Comparison of ENCODE assay signal across 17 cellular contexts in the genomic region with DNA sequence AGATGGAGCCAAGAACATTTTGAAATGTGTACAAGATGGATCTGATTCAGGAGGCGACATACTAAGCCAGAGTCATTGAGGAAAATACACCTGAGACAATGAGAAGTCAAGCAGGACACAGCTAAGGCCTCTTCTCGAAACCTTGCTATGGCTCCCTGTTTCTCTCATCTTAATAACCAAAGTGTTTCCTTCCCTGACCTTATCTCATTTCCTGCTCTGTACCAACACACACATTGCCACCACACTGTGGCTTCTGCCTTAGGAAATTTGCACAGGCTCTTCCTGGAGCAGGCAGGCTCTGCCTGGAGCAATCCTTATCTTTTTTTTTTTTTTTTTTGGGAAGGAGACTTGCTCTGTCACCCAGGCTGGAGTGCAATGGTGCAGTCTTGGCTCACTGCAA. TPM values are rescaled to one million over a fixed set of nuclear protein-coding genes. Genes with fewer than 3 reads are reported as not detected.
DNase-seq lines count a peak whose midpoint lies in the region; ATAC-seq, FAIRE-seq and TF ChIP-seq lines count a peak whose summit lies in the region.
"Had no signal": no experiment of that assay in that cellular context is flagged by ENCODE, and none has a peak within 500 bp of the region (broad histone marks: within the 10 kb centered on the region; RNA-seq: fewer than 3 reads in every experiment).

No MANE protein-coding gene starts in this region.

- no peak overlapping the region for H3K18ac ChIP-seq in H1 (ENCODE audit: extremely low read depth, low read length)

- in situ Hi-C loops in KBM-7 (cut with MboI; ENCODE audit: low pct_unique_long_range_greater_than_20kb, low sequenced_read_pairs): no loop called here

- TF ChIP-seq EP300 in H1 (IDR thresholded peaks at IDR 0.05; ENCODE audit: borderline replicate concordance in 1 of 2, low read depth in 2 of 2, low read length in 2 of 2): no peak

- H2BK12ac ChIP-seq in H1 (ENCODE audit: low read depth, low read length): no peak overlapping the region

- H2BK15ac ChIP-seq in H1 (ENCODE audit: low read length): no peak overlapping the region

- H3K23me2 ChIP-seq in H1 (ENCODE audit: low read depth, low read length): no peaks in the 10 kb centered on the region

- POLR2A ChIA-PET in H1 (lab: Charles Lee; ENCODE audit: partially characterized antibody): no interaction called here

- no peak overlapping the region for H2BK5ac ChIP-seq in H1 (ENCODE audit: low read depth, low read length)

- no peak for FAIRE-seq in H1 (lab: Jason Lieb, UNC)
- FAIRE-seq: D721Med had no signal

- H3K4me2 ChIP-seq in H1 (ENCODE audit: insufficient read depth in 1 of 2, low read depth in 2 of 2, low read length in 2 of 2): no peak overlapping the region

- no peak for TF ChIP-seq CTCF in H1 (IDR thresholded peaks at IDR 0.05; ENCODE audit: control extremely low read depth in 1 of 3, insufficient read depth in 1 of 3, low read depth in 1 of 3, low read length in 3 of 3)

- no peaks in the 10 kb centered on the region for H3K79me2 ChIP-seq in H1 (ENCODE audit: control insufficient read depth in 1 of 2, insufficient read depth in 2 of 2, low read length in 2 of 2)

- H3K36me3 ChIP-seq in H1 (ENCODE audit: control insufficient read depth in 2 of 4, insufficient read depth in 4 of 4, low read length in 3 of 4): no peaks in the 10 kb centered on the region
- H3K36me3 ChIP-seq: HAP-1 had no signal

- no peak for TF ChIP-seq RAD21 in H1 (IDR thresholded peaks at IDR 0.05 in 1 of 2, conservative IDR thresholded peaks at IDR 0.05 in 1 of 2; ENCODE audit: low read depth in 2 of 2, low read length in 2 of 2)

- no peaks in the 10 kb centered on the region for H3K79me1 ChIP-seq in H1 (ENCODE audit: low read depth, low read length)

- DNase-seq in AML-193 (lab: John Stamatoyannopoulos, UW) (peak; percentile 11 to 15), KBM-7 (peak; percentile 34), UCSD-AML1 (lab: John Stamatoyannopoulos, UW; ENCODE audit: unreplicated experiment) (peak; percentile 18), H1 (ENCODE audit: low read depth in 1 of 2, low spot score in 2 of 2) (no peak), germinal center (ENCODE audit: low spot score) (no peak), occipital lobe (lab: John Stamatoyannopoulos, UW) (no peak)
- DNase-seq: 8988T; CD8-positive, alpha-beta memory T cell; DMS79; NCI-H1048; NCI-H2081 treated with DMSO at 0.1 percent for 48 hours; NCI-H524 treated with DMSO at 0.1 percent for 48 hours had no signal

- no peak overlapping the region for H3K27ac ChIP-seq in H1 (ENCODE audit: low read depth, low read length)

- no peak overlapping the region for H3K4ac ChIP-seq in H1 (replicated peaks; ENCODE audit: insufficient read length, low read depth, low read length)

- H4K91ac ChIP-seq in H1 (replicated peaks; ENCODE audit: insufficient read length, low read length): no peak overlapping the region

- no peak overlapping the region for H3K14ac ChIP-seq in H1 (ENCODE audit: insufficient read length)

- CTCF ChIA-PET in H1 (lab: Charles Lee; ENCODE audit: partially characterized antibody): interaction anchor here (0.6 to 0.7 kb wide), 2 partner anchors 23 to 1092 kb away, joined by 3 to 4 read pairs; no protein-coding TSS in a partner anchor

- H3K9me3 ChIP-seq in H1 (ENCODE audit: insufficient read depth in 2 of 2, low read depth in 1 of 2, low read length in 1 of 2): no peaks in the 10 kb centered on the region
- H3K9me3 ChIP-seq: HAP-1 had no signal

- no peak overlapping the region for H4K8ac ChIP-seq in H1 (ENCODE audit: extremely low read depth, insufficient read depth, low read length)

- no peak for TF ChIP-seq POLR2A in H1 (IDR thresholded peaks at IDR 0.05; ENCODE audit: control extremely low read depth in 1 of 2, low read depth in 2 of 2, low read length in 2 of 2)

- no peak overlapping the region for H3K4me3 ChIP-seq in H1 (ENCODE audit: extremely low read depth in 1 of 4, insufficient read depth in 2 of 4, low read depth in 3 of 4, low read length in 4 of 4)
- H3K4me3 ChIP-seq: HAP-1 had no signal

- H2BK120ac ChIP-seq in H1 (replicated peaks; ENCODE audit: low read depth, low read length): no peak overlapping the region

- no peak overlapping the region for H3K56ac ChIP-seq in H1 (replicated peaks; ENCODE audit: insufficient read length, low read depth, low read length)

- no peak overlapping the region for H2AK5ac ChIP-seq in H1 (ENCODE audit: low read depth, low read length)

- H4K20me1 ChIP-seq in H1 (replicated peaks in 1 of 2; ENCODE audit: control insufficient read depth in 1 of 2, insufficient read depth in 2 of 2, low read length in 2 of 2): no peaks in the 10 kb centered on the region

- no peak overlapping the region for H3K9ac ChIP-seq in H1 (replicated peaks in 1 of 4; ENCODE audit: extremely low read depth in 1 of 4, low read depth in 3 of 4, low read length in 3 of 4)

- no peak overlapping the region for H4K5ac ChIP-seq in H1 (ENCODE audit: insufficient read length, low read depth, low read length)

- no peak overlapping the region for H3K23ac ChIP-seq in H1 (ENCODE audit: insufficient read length)

- 0 out of 2 replicates have a peak overlapping the region, but pooled peaks have one; percentile 2 for H2AFZ ChIP-seq in H1 (ENCODE audit: low read length)

- H3K4me1 ChIP-seq in H1 (replicated peaks in 1 of 4; ENCODE audit: control insufficient read depth in 3 of 4, insufficient read depth in 4 of 4, low read length in 3 of 4): peaks cover 0 to 2% (median under 1%) of the 10 kb centered on the region in 4 experiments; a peak in 4 of 7 replicates

- no peak overlapping the region for H2BK20ac ChIP-seq in H1 (ENCODE audit: low read length)

- ATAC-seq in HG03342 (IDR thresholded peaks at IDR 0.05; ENCODE audit: unreplicated experiment) (no peak), GM18868 (IDR thresholded peaks at IDR 0.05; ENCODE audit: unreplicated experiment) (no peak)
- ATAC-seq: Panc1 had no signal

- no peaks in the 10 kb centered on the region for H3K27me3 ChIP-seq in H1 (replicated peaks in 1 of 4; ENCODE audit: control insufficient read depth in 3 of 4, extremely low read depth in 1 of 4, insufficient read depth in 3 of 4, low read length in 3 of 4)

- 92% methylated on average over 2 of the region's 2 CpGs; no CpG with 5 or more reads in 1 of the 2 experiments for WGBS in H1 (ENCODE audit: extremely low coverage in 1 of 2, insufficient coverage in 1 of 2, insufficient read length in 1 of 2, insufficient replicate concordance in 2 of 2, low coverage in 1 of 2, low lambda C conversion rate in 2 of 2, missing lambda C conversion rate in 1 of 2), 2 experiments

TF ChIP-seq in H1, 55 proteins besides CTCF, POLR2A, EP300 and RAD21:
- TF ChIP-seq SRF (IDR thresholded peaks at IDR 0.05; ENCODE audit: low read depth, low read length) (no peak), CBX5 (IDR thresholded peaks at IDR 0.05; ENCODE audit: low read depth, low read length) (no peak), BACH1 (IDR thresholded peaks at IDR 0.05; ENCODE audit: low read length) (no peak), SIRT6 (IDR thresholded peaks at IDR 0.05; ENCODE audit: low read length) (no peak), CHD2 (IDR thresholded peaks at IDR 0.05; ENCODE audit: low read length) (no peak), TEAD4 (IDR thresholded peaks at IDR 0.05; ENCODE audit: low read depth, low read length) (no peak)
TF ChIP-seq in H1: peak in this region for 0.

RNA-seq across cellular contexts. Expression of a gene that starts 36.6 kb away (rescaled TPM):
- total RNA-seq in H1 (2021; fragmentation: NEBNext Ultra II Directional; extraction: Animal tissue kit (Norgen Biotek cat#: 25700)): 1.7 and 2.2 TPM in 2 replicates
- 0.74 and 1.3 TPM in 2 replicates for polyA plus RNA-seq in H1 (2011; rRNA removed)
- polyA plus RNA-seq in H1 (2011; cell fraction: cytosol; rRNA removed): 2.4 TPM
- polyA plus RNA-seq in H1 (2011; cell fraction: nucleus; rRNA removed): 2.1 TPM
- 1.3 to 3.9 TPM (median 1.6 TPM) in 4 replicates for polyA plus RNA-seq in H1 (2012, experiment 1 of 2)
- polyA plus RNA-seq in H1 (2012, experiment 2 of 2): 0.83 TPM
- polyA plus RNA-seq in H1 (2013, experiment 1 of 2): 1.6 TPM
- 1.3 TPM for polyA plus RNA-seq in H1 (2013, experiment 2 of 2)
- polyA minus RNA-seq in H1 (2011; rRNA and poly(A)+ RNA removed): 1.2 and 2.0 TPM in 2 replicates
- 0.73 TPM for polyA minus RNA-seq in H1 (2011; cell fraction: cytosol; rRNA and poly(A)+ RNA removed)
- polyA minus RNA-seq in H1 (2011; cell fraction: nucleus; rRNA and poly(A)+ RNA removed): 1.2 TPM
- 9.0 TPM for total RNA-seq in occipital lobe

RNA-seq across cellular contexts. Expression of a gene that starts 43.3 kb away (rescaled TPM):
- 21.0 and 24.8 TPM in 2 replicates for total RNA-seq in H1 (2021; fragmentation: NEBNext Ultra II Directional; extraction: Animal tissue kit (Norgen Biotek cat#: 25700))
- polyA plus RNA-seq in H1 (2011; rRNA removed): 3.1 TPM in 2 replicates
- 5.7 TPM for polyA plus RNA-seq in H1 (2011; cell fraction: cytosol; rRNA removed)
- polyA plus RNA-seq in H1 (2011; cell fraction: nucleus; rRNA removed): 8.7 TPM
- polyA plus RNA-seq in H1 (2012, experiment 1 of 2): 10.5 to 18.3 TPM (median 12.3 TPM) in 4 replicates
- 1.4 TPM for polyA plus RNA-seq in H1 (2012, experiment 2 of 2)
- polyA plus RNA-seq in H1 (2013, experiment 1 of 2): 14.0 TPM
- polyA plus RNA-seq in H1 (2013, experiment 2 of 2): 15.3 TPM
- 7.8 and 18.5 TPM in 2 replicates for polyA minus RNA-seq in H1 (2011; rRNA and poly(A)+ RNA removed)
- 4.2 TPM for polyA minus RNA-seq in H1 (2011; cell fraction: cytosol; rRNA and poly(A)+ RNA removed)
- 36.2 TPM for polyA minus RNA-seq in H1 (2011; cell fraction: nucleus; rRNA and poly(A)+ RNA removed)
- 34.0 TPM for total RNA-seq in occipital lobe

Comparison
In these comparisons a context has a peak if more than half of its experiments do, and no peak if none do; other contexts are left out.
1. DNase-seq: peak in AML-193 (2 of 2), KBM-7 (single experiment) and UCSD-AML1 (single experiment); none in H1 (0 of 2), germinal center (single experiment) and occipital lobe (single experiment).